ENCODE assay signal across 16 cellular contexts in genomic region chr9:135802876-135803419, GRCh38.
DNase-seq lines count a peak whose midpoint lies in the region; ATAC-seq and TF ChIP-seq lines count a peak whose summit lies in the region.
"Had no signal": no experiment of that assay in that cellular context is flagged by ENCODE, and none has a peak within 500 bp of the region (broad histone marks: within the 10 kb centered on the region; RNA-seq: fewer than 3 reads in every experiment).

No MANE protein-coding gene starts in this region.

- no peak for TF ChIP-seq CTCF in glutamatergic neuron (IDR thresholded peaks at IDR 0.05; ENCODE audit: partially characterized antibody, unreplicated experiment)

- peaks cover 12% of the 10 kb centered on the region for H3K9me3 Mint-ChIP-seq in glutamatergic neuron (ENCODE audit: unreplicated experiment)
- H3K9me3 Mint-ChIP-seq in stimulated activated memory B cell treated with anti-CD40 and anti-IgM and Interleukin-4, amounts not matched to agents 10 μg/mL and 1 μg/mL and 100 μg/mL, for 72 hours = peaks cover 4% of the 10 kb centered on the region

- DNase-seq in left ventricle myocardium superior (peak; percentile 15), left cardiac atrium (no peak), NT2/D1 (ENCODE audit: low read depth, low spot score) (no peak), glutamatergic neuron (no peak), NCI-H446 treated with DMSO at 0.1 percent for 48 hours (lab: John Stamatoyannopoulos, UW) (no peak)
- DNase-seq in stimulated activated CD4-positive, alpha-beta T cell treated with anti-CD3 and anti-CD28 coated beads, Interleukin-4, amount 100 ng/mL, for 1 hour = no peak
- DNase-seq: COR-L47, KG1, NCI-H1048, NCI-H1436 treated with DMSO at 0.1 percent for 48 hours, NCI-H2029 treated with DMSO at 0.1 percent for 48 hours, NCI-H510A treated with DMSO at 0.1 percent for 48 hours, Peyer's patch had no signal

- ATAC-seq in left ventricle myocardium superior = no peak
- no peak for ATAC-seq in left cardiac atrium
- ATAC-seq in stimulated activated memory B cell treated with anti-CD40 and anti-IgM and Interleukin-4, amounts not matched to agents 10 μg/mL and 1 μg/mL and 100 μg/mL, for 72 hours = peak; percentile 12
- no peak for ATAC-seq in GM21515 (IDR thresholded peaks at IDR 0.05; ENCODE audit: unreplicated experiment)

- peak overlapping the region; percentile 11 for H3K27ac Mint-ChIP-seq in glutamatergic neuron (ENCODE audit: unreplicated experiment)
- no peak overlapping the region for H3K27ac Mint-ChIP-seq in stimulated activated memory B cell treated with anti-CD40 and anti-IgM and Interleukin-4, amounts not matched to agents 10 μg/mL and 1 μg/mL and 100 μg/mL, for 72 hours

- H3K36me3 ChIP-seq in NT2/D1 (ENCODE audit: insufficient read depth, insufficient read length, low read length) = no peaks in the 10 kb centered on the region
- H3K36me3 ChIP-seq: Peyer's patch, SJCRH30 had no signal

- H3K9me3 ChIP-seq in NT2/D1 (ENCODE audit: insufficient read depth, low read length) = no peaks in the 10 kb centered on the region
- H3K9me3 ChIP-seq: Peyer's patch, SJCRH30 had no signal

- H3K4me1 Mint-ChIP-seq in glutamatergic neuron (ENCODE audit: low read depth, unreplicated experiment) = peaks cover 16% of the 10 kb centered on the region
- no peaks in the 10 kb centered on the region for H3K4me1 Mint-ChIP-seq in stimulated activated memory B cell treated with anti-CD40 and anti-IgM and Interleukin-4, amounts not matched to agents 10 μg/mL and 1 μg/mL and 100 μg/mL, for 72 hours

- peaks cover 22% of the 10 kb centered on the region for H3K4me1 ChIP-seq in NT2/D1 (ENCODE audit: insufficient read depth, insufficient read length)
- H3K4me1 ChIP-seq: Peyer's patch had no signal

- no peak overlapping the region for H3K4me3 ChIP-seq in NT2/D1 (ENCODE audit: insufficient read length, low read depth)
- H3K4me3 ChIP-seq: Peyer's patch, SJCRH30 had no signal

- H3K36me3 Mint-ChIP-seq in glutamatergic neuron (ENCODE audit: unreplicated experiment) = no peaks in the 10 kb centered on the region
- no peaks in the 10 kb centered on the region for H3K36me3 Mint-ChIP-seq in stimulated activated memory B cell treated with anti-CD40 and anti-IgM and Interleukin-4, amounts not matched to agents 10 μg/mL and 1 μg/mL and 100 μg/mL, for 72 hours

- H3K27me3 Mint-ChIP-seq in glutamatergic neuron (ENCODE audit: unreplicated experiment) = peaks cover 10% of the 10 kb centered on the region
- peaks cover 11% of the 10 kb centered on the region for H3K27me3 Mint-ChIP-seq in stimulated activated memory B cell treated with anti-CD40 and anti-IgM and Interleukin-4, amounts not matched to agents 10 μg/mL and 1 μg/mL and 100 μg/mL, for 72 hours

- H3K4me3 Mint-ChIP-seq in glutamatergic neuron (ENCODE audit: unreplicated experiment) = no peak overlapping the region
- no peak overlapping the region for H3K4me3 Mint-ChIP-seq in stimulated activated memory B cell treated with anti-CD40 and anti-IgM and Interleukin-4, amounts not matched to agents 10 μg/mL and 1 μg/mL and 100 μg/mL, for 72 hours

- intact Hi-C loops in left ventricle myocardium superior (cut with micrococcal nuclease) = no loop called here
- intact Hi-C loops in left cardiac atrium (cut with DNase I) = no loop called here

- H3K27me3 ChIP-seq in NT2/D1 (ENCODE audit: insufficient read depth, insufficient read length) = no peaks in the 10 kb centered on the region
- H3K27me3 ChIP-seq: Peyer's patch, SJCRH30 had no signal

- peak overlapping the region; percentile 2 for H3K9ac ChIP-seq in NT2/D1 (ENCODE audit: insufficient read length, low read depth)
